Comparison of ENCODE assay signal across 1 cellular context in genomic region chrX:153903238-153903980, GRCh38.
TF ChIP-seq lines count a peak whose summit lies in the region.

No MANE protein-coding gene starts in this region.

TF ChIP-seq in GM12878, 131 proteins besides CTCF, POLR2A, EP300 and RAD21:
- no peak for TF ChIP-seq SMAD5 (IDR thresholded peaks at IDR 0.05; ENCODE audit: low read depth)
- no peak for TF ChIP-seq FOXK2 (IDR thresholded peaks at IDR 0.05)
- TF ChIP-seq CBFB (IDR thresholded peaks at IDR 0.05; ENCODE audit: low read depth), result no peak
- no peak for TF ChIP-seq E2F4 (IDR thresholded peaks at IDR 0.05; ENCODE audit: low read depth, low read length)
